In genomic region chr10:13706604-13707003, GRCh38 we compare ENCODE assay signal across 8 cellular contexts.
DNase-seq lines count a peak whose midpoint lies in the region; ATAC-seq and TF ChIP-seq lines count a peak whose summit lies in the region.

No MANE protein-coding gene starts in this region.

- no peak for DNase-seq in H9
- no peak for DNase-seq in astrocyte of the cerebellum (ENCODE audit: low read depth)
- DNase-seq in kidney epithelial cell (ENCODE audit: low read depth): no peak
- DNase-seq in stimulated activated effector memory CD8-positive, alpha-beta T cell treated with anti-CD3 and anti-CD28 coated beads, Interleukin-12 subunit alpha, Interleukin-12 subunit beta, amount 100 ng/mL, for 72 hours (ENCODE audit: low spot score in 2 of 2): no peak
- DNase-seq in T-helper 2 cell treated with Interferon-gamma antibody and Interleukin-4, amounts not matched to agents 5 μg/mL and 100 μg/mL, for 36 hours (ENCODE audit: low spot score): no peak
- DNase-seq in NCI-H510A (lab: John Stamatoyannopoulos, UW): no peak

- no peaks in the 10 kb centered on the region for H3K36me3 ChIP-seq in kidney epithelial cell (ENCODE audit: control insufficient read depth, insufficient read depth, low read length)

- peak overlapping the region; percentile 88 for H3K4me3 ChIP-seq in astrocyte of the cerebellum (ENCODE audit: low read depth, low read length)
- H3K4me3 ChIP-seq in kidney epithelial cell (ENCODE audit: low read depth, low read length): peak overlapping the region; percentile 48

- no peak overlapping the region for H2BK15ac ChIP-seq in H9 (ENCODE audit: low read depth, low read length)

- no peak overlapping the region for H3K56ac ChIP-seq in H9 (ENCODE audit: insufficient read length, low read depth, low read length)

- H3K4ac ChIP-seq in H9 (ENCODE audit: low read depth, low read length): no peak overlapping the region

- no peak overlapping the region for H3K27ac ChIP-seq in H9 (ENCODE audit: insufficient read length, low read depth, low read length)

- H2AK5ac ChIP-seq in H9 (ENCODE audit: insufficient read length, low read length): no peak overlapping the region

- no peak overlapping the region for H2BK120ac ChIP-seq in H9 (ENCODE audit: low read depth, low read length, poor library complexity, severe bottlenecking)

- peak overlapping the region; percentile 67 to 90 for H3K4me3 Mint-ChIP-seq in H9
- H3K4me3 Mint-ChIP-seq in stimulated activated effector memory CD8-positive, alpha-beta T cell treated with anti-CD3 and anti-CD28 coated beads, Interleukin-12 subunit alpha, Interleukin-12 subunit beta, amount 100 ng/mL, for 72 hours: peak overlapping the region; percentile 42
- no peak overlapping the region for H3K4me3 Mint-ChIP-seq in T-helper 2 cell treated with Interferon-gamma antibody and Interleukin-4, amounts not matched to agents 5 μg/mL and 100 μg/mL, for 36 hours

- peaks cover 2% of the 10 kb centered on the region; the same call in 1 of the 2 replicates for H3K4me1 ChIP-seq in H9 (ENCODE audit: insufficient read depth, low read length)

- peak overlapping the region; percentile 8 for H3K9ac ChIP-seq in H9 (ENCODE audit: extremely low read depth, insufficient read length, low read length)

- no peak for TF ChIP-seq CTCF in H9 (conservative IDR thresholded peaks at IDR 0.05)
- TF ChIP-seq CTCF in astrocyte of the cerebellum (IDR thresholded peaks at IDR 0.05; ENCODE audit: low read depth, low read length, missing control alignments): no peak
- no peak for TF ChIP-seq CTCF in kidney epithelial cell (IDR thresholded peaks at IDR 0.05; ENCODE audit: insufficient read depth, low read length, poor library complexity, severe bottlenecking)

- H2BK5ac ChIP-seq in H9 (ENCODE audit: insufficient read length, low read length): no peak overlapping the region

- no peak for ATAC-seq in stimulated activated effector memory CD8-positive, alpha-beta T cell treated with anti-CD3 and anti-CD28 coated beads, Interleukin-12 subunit alpha, Interleukin-12 subunit beta, amount 100 ng/mL, for 72 hours
- ATAC-seq in HG03460 (IDR thresholded peaks at IDR 0.05; ENCODE audit: unreplicated experiment) (no peak), GM21390 (IDR thresholded peaks at IDR 0.05; ENCODE audit: unreplicated experiment) (no peak)

- H3K4me2 ChIP-seq in H9 (ENCODE audit: insufficient read depth, insufficient read length, low read length): peak overlapping the region; percentile 60

- H4K5ac ChIP-seq in H9 (ENCODE audit: insufficient read length, low read depth, low read length): no peak overlapping the region

- no peaks in the 10 kb centered on the region for H3K79me2 ChIP-seq in H9 (ENCODE audit: insufficient read depth, low read length)

- H3K18ac ChIP-seq in H9 (ENCODE audit: insufficient read length, low read depth, low read length): no peak overlapping the region

- no CpG with 5 or more reads among the region's 10 CpGs for WGBS in H9 (ENCODE audit: extremely low coverage, insufficient read length, low lambda C conversion rate)

- H3K23me2 ChIP-seq in H9 (ENCODE audit: insufficient read length, low read depth, low read length, poor library complexity, severe bottlenecking): peaks cover 12% of the 10 kb centered on the region

- no peaks in the 10 kb centered on the region for H3K27me3 Mint-ChIP-seq in H9 (ENCODE audit: low read depth)
- H3K27me3 Mint-ChIP-seq in T-helper 2 cell treated with Interferon-gamma antibody and Interleukin-4, amounts not matched to agents 5 μg/mL and 100 μg/mL, for 36 hours (ENCODE audit: low read depth): peaks cover 36% of the 10 kb centered on the region

- no peak overlapping the region; the same call in 1 of the 2 replicates for H3K14ac ChIP-seq in H9 (ENCODE audit: insufficient read depth, low read length)

- peaks cover 74 to 86% of the 10 kb centered on the region in 2 experiments for H3K4me1 Mint-ChIP-seq in H9
- peaks cover 18% of the 10 kb centered on the region for H3K4me1 Mint-ChIP-seq in stimulated activated effector memory CD8-positive, alpha-beta T cell treated with anti-CD3 and anti-CD28 coated beads, Interleukin-12 subunit alpha, Interleukin-12 subunit beta, amount 100 ng/mL, for 72 hours
- H3K4me1 Mint-ChIP-seq in T-helper 2 cell treated with Interferon-gamma antibody and Interleukin-4, amounts not matched to agents 5 μg/mL and 100 μg/mL, for 36 hours (ENCODE audit: low read depth): peaks cover 6% of the 10 kb centered on the region

- no peak overlapping the region for H3T11ph ChIP-seq in H9 (ENCODE audit: low read length)

- no peaks in the 10 kb centered on the region for H3K9me3 ChIP-seq in H9 (ENCODE audit: control insufficient read depth, low read depth, low read length)

- H3K9me3 Mint-ChIP-seq in H9: no peaks in the 10 kb centered on the region
- H3K9me3 Mint-ChIP-seq in stimulated activated effector memory CD8-positive, alpha-beta T cell treated with anti-CD3 and anti-CD28 coated beads, Interleukin-12 subunit alpha, Interleukin-12 subunit beta, amount 100 ng/mL, for 72 hours: no peaks in the 10 kb centered on the region
- H3K9me3 Mint-ChIP-seq in T-helper 2 cell treated with Interferon-gamma antibody and Interleukin-4, amounts not matched to agents 5 μg/mL and 100 μg/mL, for 36 hours: no peaks in the 10 kb centered on the region

- no peak overlapping the region for H2AFZ ChIP-seq in H9 (ENCODE audit: low read length)

- in situ Hi-C loops in astrocyte of the cerebellum (cut with HindIII; ENCODE audit: low sequenced_read_pairs): no loop called here

- H2BK12ac ChIP-seq in H9 (ENCODE audit: insufficient read length, low read depth, low read length): no peak overlapping the region

- peak overlapping the region; percentile 45 to 94 (median 89) for H3K27ac Mint-ChIP-seq in H9
- no peak overlapping the region for H3K27ac Mint-ChIP-seq in stimulated activated effector memory CD8-positive, alpha-beta T cell treated with anti-CD3 and anti-CD28 coated beads, Interleukin-12 subunit alpha, Interleukin-12 subunit beta, amount 100 ng/mL, for 72 hours
- H3K27ac Mint-ChIP-seq in T-helper 2 cell treated with Interferon-gamma antibody and Interleukin-4, amounts not matched to agents 5 μg/mL and 100 μg/mL, for 36 hours: no peak overlapping the region

- H4K91ac ChIP-seq in H9 (ENCODE audit: insufficient read length, low read depth, low read length): no peak overlapping the region

- H3K23ac ChIP-seq in H9 (ENCODE audit: insufficient read length, low read depth, low read length): no peak overlapping the region

- H2BK20ac ChIP-seq in H9 (ENCODE audit: low read depth, low read length, poor library complexity, severe bottlenecking): no peak overlapping the region

- H3K27me3 ChIP-seq in H9 (ENCODE audit: insufficient read depth, low read length) (no peaks in the 10 kb centered on the region), kidney epithelial cell (ENCODE audit: control insufficient read depth, insufficient read depth, low read length) (no peaks in the 10 kb centered on the region)

- H3K36me3 Mint-ChIP-seq in H9 (ENCODE audit: insufficient read depth in 1 of 3, low read depth in 3 of 3): peaks cover 4 to 8% (median 4%) of the 10 kb centered on the region in 3 experiments; a peak in 4 of 7 replicates
- no peaks in the 10 kb centered on the region for H3K36me3 Mint-ChIP-seq in stimulated activated effector memory CD8-positive, alpha-beta T cell treated with anti-CD3 and anti-CD28 coated beads, Interleukin-12 subunit alpha, Interleukin-12 subunit beta, amount 100 ng/mL, for 72 hours
- H3K36me3 Mint-ChIP-seq in T-helper 2 cell treated with Interferon-gamma antibody and Interleukin-4, amounts not matched to agents 5 μg/mL and 100 μg/mL, for 36 hours (ENCODE audit: low read depth): no peaks in the 10 kb centered on the region

- no peaks in the 10 kb centered on the region for H3K79me1 ChIP-seq in H9 (ENCODE audit: insufficient read depth, low read depth, low read length, poor library complexity, severe bottlenecking)

- no peak overlapping the region for H4K8ac ChIP-seq in H9 (replicated peaks; ENCODE audit: insufficient read length, low read depth, low read length)

- H4K20me1 ChIP-seq in H9 (ENCODE audit: control insufficient read depth, insufficient read depth, insufficient read length): no peaks in the 10 kb centered on the region

Comparison
In these comparisons a context has a peak if more than half of its experiments do, and no peak if none do; other contexts are left out.
1. H3K27ac Mint-ChIP-seq: peak in H9 (3 of 3); none in stimulated activated effector memory CD8-positive, alpha-beta T cell treated with anti-CD3 and anti-CD28 coated beads, Interleukin-12 subunit alpha, Interleukin-12 subunit beta, amount 100 ng/mL, for 72 hours (single experiment) and T-helper 2 cell treated with Interferon-gamma antibody and Interleukin-4, amounts not matched to agents 5 μg/mL and 100 μg/mL, for 36 hours (single experiment).